ENCODE assay signal across 17 cellular contexts in genomic region chr9:132582786-132583583, GRCh38. TPM values are rescaled to one million over a fixed set of nuclear protein-coding genes. Genes with fewer than 3 reads are reported as not detected.
"Had no signal": no experiment of that assay in that cellular context is flagged by ENCODE, and none has a peak within 500 bp of the region (broad histone marks: within the 10 kb centered on the region; RNA-seq: fewer than 3 reads in every experiment).

No MANE protein-coding gene starts in this region.

- H3K27ac Mint-ChIP-seq: activated T-helper 17 cell treated with anti-CD3 and anti-CD28 coated beads, Interleukin-2, amount 50 U/mL, for 72 hours; immature natural killer cell; stimulated activated memory B cell treated with anti-CD40 and anti-IgM and Interleukin-4, amounts not matched to agents 10 μg/mL and 1 μg/mL and 100 μg/mL, for 72 hours had no signal

- H3K9me3 ChIP-seq: gastrocnemius medialis, pancreas, sigmoid colon, thoracic aorta, upper lobe of left lung had no signal

- H3K4me1 Mint-ChIP-seq: activated T-helper 17 cell treated with anti-CD3 and anti-CD28 coated beads, Interleukin-2, amount 50 U/mL, for 72 hours had no signal

- H3K36me3 Mint-ChIP-seq: stimulated activated memory B cell treated with anti-CD40 and anti-IgM and Interleukin-4, amounts not matched to agents 10 μg/mL and 1 μg/mL and 100 μg/mL, for 72 hours had no signal

- DNase-seq: activated CD4-positive, alpha-beta T cell treated with anti-CD3 and anti-CD28 coated beads, Interleukin-2, amount 50 U/mL, for 4 hours; activated T-cell treated with anti-CD3 and anti-CD28 coated beads for 4 hours; brain microvascular endothelial cell; immature natural killer cell; sigmoid colon had no signal

- H3K4me3 ChIP-seq: coronary artery, gastrocnemius medialis, pancreas, sigmoid colon, thoracic aorta had no signal

- H3K4me3 Mint-ChIP-seq: stimulated activated memory B cell treated with anti-CD40 and anti-IgM and Interleukin-4, amounts not matched to agents 10 μg/mL and 1 μg/mL and 100 μg/mL, for 72 hours had no signal

- H3K27ac ChIP-seq: brain microvascular endothelial cell, coronary artery, gastrocnemius medialis, pancreas, sigmoid colon, thoracic aorta, upper lobe of left lung had no signal

- H3K36me3 ChIP-seq: brain microvascular endothelial cell, gastrocnemius medialis, pancreas, sigmoid colon, thoracic aorta, upper lobe of left lung had no signal

- H3K9me3 Mint-ChIP-seq: activated T-helper 17 cell treated with anti-CD3 and anti-CD28 coated beads, Interleukin-2, amount 50 U/mL, for 72 hours; central memory CD8-positive, alpha-beta T cell; stimulated activated memory B cell treated with anti-CD40 and anti-IgM and Interleukin-4, amounts not matched to agents 10 μg/mL and 1 μg/mL and 100 μg/mL, for 72 hours had no signal

RNA-seq across cellular contexts. Expression of gene BARHL1, which starts 0.6 kb away (rescaled TPM):
- total RNA-seq: activated T-helper 17 cell treated with anti-CD3 and anti-CD28 coated beads, Interleukin-2, amount 50 U/mL, for 72 hours; esophagus mucosa; gastrocnemius medialis; lower leg skin; mucosa of gallbladder; naive thymus-derived CD4-positive, alpha-beta T cell; pancreas; sigmoid colon; thoracic aorta; upper lobe of left lung had no signal
- polyA plus RNA-seq: immature natural killer cell; naive thymus-derived CD4-positive, alpha-beta T cell; sigmoid colon had no signal
